In genomic region chr4:96969456-96969855, GRCh38 we compare ENCODE assay signal across 22 cellular contexts.
A peak's percentile ranks its signal among the peaks of the same experiment; 100 is the strongest.
DNase-seq lines count a peak whose midpoint lies in the region; ATAC-seq, FAIRE-seq and TF ChIP-seq lines count a peak whose summit lies in the region.
"Had no signal": no experiment of that assay in that cellular context is flagged by ENCODE, and none has a peak within 500 bp of the region (broad histone marks: within the 10 kb centered on the region; RNA-seq: fewer than 3 reads in every experiment).

No MANE protein-coding gene starts in this region.

- TF ChIP-seq POLR2A in A549 (IDR thresholded peaks at IDR 0.05; ENCODE audit: low read length) (no peak), K562 (conservative IDR thresholded peaks at IDR 0.05) (no peak), vagina (IDR thresholded peaks at IDR 0.05) (no peak)

- ATAC-seq in A549 (no peak), K562 (no peak)
- no peak for ATAC-seq in activated naive CD4-positive, alpha-beta T cell treated with anti-CD3 and anti-CD28 coated beads, Interleukin-2, amount 50 U/mL, for 72 hours
- ATAC-seq: CD8-positive, alpha-beta T cell; GM12878 had no signal

- H3K9me3 Mint-ChIP-seq in activated naive CD4-positive, alpha-beta T cell treated with anti-CD3 and anti-CD28 coated beads, Interleukin-2, amount 50 U/mL, for 72 hours: peaks cover 5 to 14% of the 10 kb centered on the region in 2 donors

- WGBS in A549 (ENCODE audit: missing lambda C conversion rate): 61% methylated on average over 1 of the region's 1 CpG
- 0% methylated on average over 1 of the region's 1 CpG for WGBS in K562 (ENCODE audit: insufficient coverage, low coverage, missing lambda C conversion rate)

- no peak overlapping the region for H2AFZ ChIP-seq in K562 (ENCODE audit: low read depth, low read length)

- POLR2A ChIA-PET in A549 (lab: Yijun Ruan, JAX) (no interaction called here), K562 (lab: Yijun Ruan, JAX) (no interaction called here)

- H4K20me1 ChIP-seq in K562 (replicated peaks; ENCODE audit: control insufficient read depth, insufficient read depth, low read length): no peaks in the 10 kb centered on the region
- H4K20me1 ChIP-seq: BLaER1 treated with 17β-estradiol and CSF1 and Interleukin-3, amounts not matched to agents 10 nM and 100 nM had no signal

- DNase-seq in A549 (ENCODE audit: low read depth in 1 of 2, low spot score in 1 of 2) (no peak), K562 (ENCODE audit: extremely low read depth in 1 of 4, low spot score in 3 of 4) (no peak), frontal cortex (ENCODE audit: low spot score in 2 of 2) (no peak), hypothalamus (lab: John Stamatoyannopoulos, UW) (no peak), vagina (ENCODE audit: extremely low spot score in 2 of 2) (no peak), NCI-H1105 treated with DMSO at 0.1 percent for 48 hours (lab: John Stamatoyannopoulos, UW) (no peak)
- no peak for DNase-seq in activated naive CD4-positive, alpha-beta T cell treated with anti-CD3 and anti-CD28 coated beads, Interleukin-2, amount 50 U/mL, for 72 hours (ENCODE audit: low spot score in 2 of 2)
- DNase-seq: 8988T; AML-193; Caco-2; Calu3; CD4-positive, alpha-beta T cell; CD8-positive, alpha-beta T cell; DMS79 treated with DMSO at 0.1 percent for 48 hours; GDM1 had no signal

- H3K36me3 ChIP-seq in K562 (ENCODE audit: control insufficient read depth, insufficient read depth, low read length): no peaks in the 10 kb centered on the region
- H3K36me3 ChIP-seq in vagina: no peaks in the 10 kb centered on the region
- H3K36me3 ChIP-seq: BLaER1 treated with 17β-estradiol and CSF1 and Interleukin-3, amounts not matched to agents 10 nM and 100 nM had no signal

- no peak overlapping the region for H3K4me3 ChIP-seq in A549
- no peak overlapping the region for H3K4me3 ChIP-seq in K562
- H3K4me3 ChIP-seq in vagina: no peak overlapping the region
- H3K4me3 ChIP-seq: BLaER1 treated with 17β-estradiol and CSF1 and Interleukin-3, amounts not matched to agents 10 nM and 100 nM; GM12878 had no signal

- no peak for TF ChIP-seq CTCF in A549 (IDR thresholded peaks at IDR 0.05)
- TF ChIP-seq CTCF in K562 (IDR thresholded peaks at IDR 0.05 in 2 of 3, conservative IDR thresholded peaks at IDR 0.05 in 1 of 3; ENCODE audit: insufficient read depth in 2 of 3, low read depth in 1 of 3, low read length in 3 of 3): no peak
- no peak for TF ChIP-seq CTCF in vagina (IDR thresholded peaks at IDR 0.05)

- no peaks in the 10 kb centered on the region for H3K27me3 ChIP-seq in K562 (ENCODE audit: control insufficient read depth in 2 of 2, insufficient read depth in 2 of 2, low read length in 2 of 2)
- no peaks in the 10 kb centered on the region for H3K27me3 ChIP-seq in vagina
- H3K27me3 ChIP-seq: BLaER1 treated with 17β-estradiol and CSF1 and Interleukin-3, amounts not matched to agents 10 nM and 100 nM had no signal

- TF ChIP-seq EP300 in A549 (IDR thresholded peaks at IDR 0.05) (no peak), K562 (IDR thresholded peaks at IDR 0.05; ENCODE audit: low read length) (no peak)

- TF ChIP-seq RAD21 in A549 (conservative IDR thresholded peaks at IDR 0.05 in 1 of 2, IDR thresholded peaks at IDR 0.05 in 1 of 2) (no peak), K562 (CRISPR knock-in tag; conservative IDR thresholded peaks at IDR 0.05 in 1 of 2, IDR thresholded peaks at IDR 0.05 in 1 of 2) (no peak)

- no peak overlapping the region for H3K27ac Mint-ChIP-seq in activated naive CD4-positive, alpha-beta T cell treated with anti-CD3 and anti-CD28 coated beads, Interleukin-2, amount 50 U/mL, for 72 hours
- H3K27ac Mint-ChIP-seq: B cell; CD4-positive, alpha-beta T cell; CD8-positive, alpha-beta T cell had no signal

- no peaks in the 10 kb centered on the region for H3K36me3 Mint-ChIP-seq in activated naive CD4-positive, alpha-beta T cell treated with anti-CD3 and anti-CD28 coated beads, Interleukin-2, amount 50 U/mL, for 72 hours
- H3K36me3 Mint-ChIP-seq: CD8-positive, alpha-beta T cell had no signal

- no peaks in the 10 kb centered on the region for H3K9me3 ChIP-seq in A549
- no peaks in the 10 kb centered on the region for H3K9me3 ChIP-seq in K562 (replicated peaks; ENCODE audit: control insufficient read depth, insufficient read depth, low read depth, low read length)
- H3K9me3 ChIP-seq in vagina: no peaks in the 10 kb centered on the region
- H3K9me3 ChIP-seq: BLaER1 treated with 17β-estradiol and CSF1 and Interleukin-3, amounts not matched to agents 10 nM and 100 nM; Caco-2 had no signal

- no TSS peak for BruUV-seq in K562 (replicated peaks; lab: Mats Ljungman, UMichigan)

- no peak overlapping the region for H3K4me2 ChIP-seq in A549
- no peak overlapping the region for H3K4me2 ChIP-seq in K562 (ENCODE audit: insufficient read depth, low read length)
- H3K4me2 ChIP-seq: BLaER1 treated with 17β-estradiol and CSF1 and Interleukin-3, amounts not matched to agents 10 nM and 100 nM had no signal

- intact Hi-C loops in K562 (cut with micrococcal nuclease) (no loop called here), vagina (cut with DNase I) (no loop called here)

- no peaks in the 10 kb centered on the region for H3K9me1 ChIP-seq in K562 (ENCODE audit: control insufficient read depth, insufficient read depth, low read length)

- no peak for FAIRE-seq in A549 (lab: Jason Lieb, UNC)
- peak; percentile 25 for FAIRE-seq in G401.6 (lab: Jason Lieb, UNC)
- no peak for FAIRE-seq in K562 (lab: Jason Lieb, UNC)
- peak; percentile 37 for FAIRE-seq in frontal cortex (lab: Jason Lieb, UNC)
- FAIRE-seq: GM12878, GM12892, GM18507 had no signal

- H3K9ac ChIP-seq in K562 (ENCODE audit: insufficient read depth in 1 of 2, low read depth in 2 of 2, low read length in 2 of 2): no peak overlapping the region
- H3K9ac ChIP-seq: BLaER1 treated with 17β-estradiol and CSF1 and Interleukin-3, amounts not matched to agents 10 nM and 100 nM had no signal

- H3K4me1 ChIP-seq in A549 (no peaks in the 10 kb centered on the region), K562 (replicated peaks in 1 of 2; ENCODE audit: control insufficient read depth in 2 of 2, insufficient read depth in 2 of 2, low read length in 2 of 2) (no peaks in the 10 kb centered on the region), vagina (no peaks in the 10 kb centered on the region)
- H3K4me1 ChIP-seq: BLaER1 treated with 17β-estradiol and CSF1 and Interleukin-3, amounts not matched to agents 10 nM and 100 nM; Caco-2 had no signal

- H3K27ac ChIP-seq in A549 (no peak overlapping the region), K562 (ENCODE audit: extremely low read depth, low read depth, low read length) (no peak overlapping the region), vagina (no peak overlapping the region)
- H3K27ac ChIP-seq: BLaER1 treated with 17β-estradiol and CSF1 and Interleukin-3, amounts not matched to agents 10 nM and 100 nM; C4-2B had no signal

- no peaks in the 10 kb centered on the region for H3K79me2 ChIP-seq in K562 (ENCODE audit: control insufficient read depth, insufficient read depth, low read length)

- CTCF ChIA-PET in A549 (lab: Yijun Ruan, JAX): no interaction called here
- CTCF ChIA-PET in K562 (lab: Yijun Ruan, JAX; ENCODE audit: low intra/inter-chr PET ratio): no interaction called here

- in situ Hi-C loops in K562 (cut with MboI): no loop called here

TF ChIP-seq in A549, 52 proteins besides CTCF, POLR2A, EP300 and RAD21:
- TF ChIP-seq HMGXB4 (CRISPR knock-in tag; IDR thresholded peaks at IDR 0.05; ENCODE audit: borderline replicate concordance) (no peak), MAFK (IDR thresholded peaks at IDR 0.05; ENCODE audit: partially characterized antibody) (peak; percentile 77), HDAC2 (IDR thresholded peaks at IDR 0.05) (no peak), NR3C1 (IDR thresholded peaks at IDR 0.05) (no peak)
TF ChIP-seq in A549: peak in this region for 1.

TF ChIP-seq in K562, 482 proteins besides CTCF, POLR2A, EP300 and RAD21 (continues in another document):
- TF ChIP-seq ZNF184 (CRISPR knock-in tag; IDR thresholded peaks at IDR 0.05) (no peak), CREBBP (IDR thresholded peaks at IDR 0.05; ENCODE audit: low read depth, low read length) (no peak), MYNN (IDR thresholded peaks at IDR 0.05) (no peak), MYNN (CRISPR knock-in tag; IDR thresholded peaks at IDR 0.05) (no peak), C11orf30 (IDR thresholded peaks at IDR 0.05; ENCODE audit: low read depth) (0 out of 2 replicates have a peak, but pooled peaks have one; percentile 29), FOXM1 (IDR thresholded peaks at IDR 0.05; ENCODE audit: low read depth) (no peak), FOXM1 (CRISPR knock-in tag; IDR thresholded peaks at IDR 0.05; ENCODE audit: low read depth) (no peak), HSF4 (CRISPR knock-in tag; IDR thresholded peaks at IDR 0.05; ENCODE audit: borderline replicate concordance) (no peak)

Comparison
In these comparisons a context has a peak if more than half of its experiments do, and no peak if none do; other contexts are left out.
1. Of the 35 proteins assayed by ChIP-seq in both K562 and A549: peak only in K562: none; only in A549: none; in both: MAFK; in neither: 34.